8 cellular contexts compared by ENCODE assay signal in the genomic region with DNA sequence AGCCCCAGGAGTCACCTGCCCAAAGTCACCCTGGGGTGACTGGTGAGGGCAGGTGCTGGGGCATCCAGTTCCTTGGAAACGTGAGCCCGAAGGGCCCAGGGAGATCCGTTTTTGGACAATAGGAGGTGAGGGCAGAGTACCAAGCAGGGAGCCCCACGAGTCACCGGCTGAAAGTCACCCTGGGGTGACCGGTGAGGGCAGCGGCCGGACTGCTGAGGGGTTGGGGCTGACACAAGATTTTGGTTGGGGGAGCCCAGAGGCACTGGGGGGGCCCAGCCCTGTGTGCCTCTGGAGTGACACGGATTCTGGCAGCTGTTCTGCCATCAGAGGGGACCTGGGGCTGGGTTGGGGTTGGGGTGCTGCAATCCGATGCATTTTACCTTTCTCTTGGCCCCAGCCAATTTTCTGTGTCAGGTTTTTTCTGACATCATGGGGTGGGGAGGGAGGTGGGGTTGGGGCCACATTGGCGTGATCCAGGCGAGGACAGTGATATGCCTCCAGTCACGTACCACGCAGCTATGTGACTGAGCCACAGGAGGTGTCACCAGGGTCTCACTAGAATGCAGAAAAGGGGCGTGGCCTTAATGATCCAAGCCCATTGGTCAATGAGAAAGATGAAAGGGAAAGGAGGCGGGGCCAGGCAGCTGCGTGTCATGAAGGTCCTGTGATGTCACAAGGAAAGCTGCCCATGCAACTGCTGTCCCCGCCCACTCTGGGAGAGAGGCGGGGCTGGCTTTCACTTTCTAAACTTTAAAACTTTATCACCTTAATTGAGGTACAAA. TPM values are rescaled to one million over a fixed set of nuclear protein-coding genes. Genes with fewer than 3 reads are reported as not detected.
A peak's percentile ranks its signal among the peaks of the same experiment; 100 is the strongest.
DNase-seq lines count a peak whose midpoint lies in the region; ATAC-seq and TF ChIP-seq lines count a peak whose summit lies in the region.
"Not testable (repeated sequence)": the region's sequence is repeated elsewhere in the genome, so short reads cannot be mapped to it uniquely, and the experiment has no call there.

No MANE protein-coding gene starts in this region.

- WGBS in transverse colon (ENCODE audit: low coverage in 1 of 2), 2 donors, result 61 to 78% methylated on average over 3 to 19 of the region's 19 CpGs

- peaks cover 30% of the 10 kb centered on the region for H3K4me1 Mint-ChIP-seq in WTC11
- peaks cover 12% of the 10 kb centered on the region for H3K4me1 Mint-ChIP-seq in activated T-helper 17 cell treated with anti-CD3 and anti-CD28 coated beads, Interleukin-2, amount 50 U/mL, for 72 hours

- in situ Hi-C loops in transverse colon (cut with MboI; ENCODE audit: low pct_ligation_motif_present in 1 of 4, low pct_unique_long_range_greater_than_20kb in 1 of 4, low sequenced_read_pairs in 3 of 4), result not testable (repeated sequence)

- H3K27ac Mint-ChIP-seq in WTC11, result not testable (repeated sequence)
- peak overlapping the region; percentile 63 for H3K27ac Mint-ChIP-seq in activated T-helper 17 cell treated with anti-CD3 and anti-CD28 coated beads, Interleukin-2, amount 50 U/mL, for 72 hours

- TF ChIP-seq POLR2A in erythroblast (IDR thresholded peaks at IDR 0.05; ENCODE audit: low read length); transverse colon (IDR thresholded peaks at IDR 0.05): not testable (repeated sequence)

- not testable (repeated sequence) for H2AFZ ChIP-seq in OCI-LY1 (ENCODE audit: low read length)

- not testable (repeated sequence) for H4K20me1 ChIP-seq in OCI-LY1 (ENCODE audit: insufficient read depth, low read length)

- H3F3A ChIP-seq in OCI-LY1 (ENCODE audit: insufficient read depth, low read length), result not testable (repeated sequence)

- intact Hi-C loops in transverse colon (cut with DNase I; ENCODE audit: low total_unique reads), result not testable (repeated sequence)

- H3K36me3 ChIP-seq in OCI-LY1 (ENCODE audit: insufficient read depth, low read length); transverse colon: not testable (repeated sequence)

- not testable (repeated sequence) for H3K36me3 Mint-ChIP-seq in WTC11; activated T-helper 17 cell treated with anti-CD3 and anti-CD28 coated beads, Interleukin-2, amount 50 U/mL, for 72 hours (ENCODE audit: low read depth)

- H3K27me3 Mint-ChIP-seq in WTC11 (ENCODE audit: low read depth), result peaks cover 11% of the 10 kb centered on the region
- H3K27me3 Mint-ChIP-seq in activated T-helper 17 cell treated with anti-CD3 and anti-CD28 coated beads, Interleukin-2, amount 50 U/mL, for 72 hours, result not testable (repeated sequence)

- H3K27me3 ChIP-seq in OCI-LY1 (ENCODE audit: insufficient read depth, low read length); transverse colon: not testable (repeated sequence)

- peak overlapping the region; percentile 31 for H3K4me3 ChIP-seq in OCI-LY1 (ENCODE audit: low read depth, low read length, poor library complexity, severe bottlenecking)
- not testable (repeated sequence) for H3K4me3 ChIP-seq in transverse colon

- not testable (repeated sequence) for H3K9ac ChIP-seq in OCI-LY1 (ENCODE audit: low read length)

- ATAC-seq in HG03280 (IDR thresholded peaks at IDR 0.05; ENCODE audit: unreplicated experiment), result peak; percentile 56
- ATAC-seq in WTC11, result peak; percentile 36; the same call in 1 of the 2 replicates
- ATAC-seq in activated T-helper 17 cell treated with anti-CD3 and anti-CD28 coated beads, Interleukin-2, amount 50 U/mL, for 72 hours (replicated peaks), result peak; percentile 18

- POLR2A ChIA-PET in WTC11 (lab: Charles Lee), result not testable (repeated sequence)

- not testable (repeated sequence) for H3K79me2 ChIP-seq in OCI-LY1 (ENCODE audit: insufficient read depth, low read length)

- not testable (repeated sequence) for TF ChIP-seq CTCF in OCI-LY1 (IDR thresholded peaks at IDR 0.05; ENCODE audit: low read length); WTC11 (IDR thresholded peaks at IDR 0.05); transverse colon (IDR thresholded peaks at IDR 0.05)

- TF ChIP-seq EP300 in transverse colon (IDR thresholded peaks at IDR 0.05; ENCODE audit: low read depth), result not testable (repeated sequence)

- peak overlapping the region; percentile 54 for H3K4me2 ChIP-seq in OCI-LY1 (ENCODE audit: low read length)

- not testable (repeated sequence) for H3K27ac ChIP-seq in OCI-LY1 (ENCODE audit: low read depth, low read length, poor library complexity, severe bottlenecking); transverse colon

- H3K4me1 ChIP-seq in OCI-LY1 (ENCODE audit: insufficient read depth, low read length, severe bottlenecking), result peaks cover 32% of the 10 kb centered on the region
- H3K4me1 ChIP-seq in transverse colon, result not testable (repeated sequence)

- CTCF ChIA-PET in WTC11 (lab: Charles Lee), result not testable (repeated sequence)

- not testable (repeated sequence) for H3K9me2 ChIP-seq in OCI-LY1 (ENCODE audit: low read depth, low read length)

- H3K4me3 Mint-ChIP-seq in WTC11, result not testable (repeated sequence)
- peak overlapping the region; percentile 55 for H3K4me3 Mint-ChIP-seq in activated T-helper 17 cell treated with anti-CD3 and anti-CD28 coated beads, Interleukin-2, amount 50 U/mL, for 72 hours

- DNase-seq in DMS53 (lab: John Stamatoyannopoulos, UW), result peak; percentile 55
- peak; percentile 73 for DNase-seq in WTC11 (ENCODE audit: low spot score)
- DNase-seq in erythroblast (lab: John Stamatoyannopoulos, UW), result peak; percentile 79 to 81
- DNase-seq in stimulated activated CD4-positive, alpha-beta T cell treated with anti-CD3 and anti-CD28 coated beads, Interleukin-15, amount 100 ng/mL, for 48 hours (ENCODE audit: low read depth in 2 of 2), result peak; percentile 59 to 62
- DNase-seq in transverse colon, result peak; percentile 67

- not testable (repeated sequence) for H3K9me3 ChIP-seq in OCI-LY1 (ENCODE audit: low read length); transverse colon

- H3K9me3 Mint-ChIP-seq in WTC11; activated T-helper 17 cell treated with anti-CD3 and anti-CD28 coated beads, Interleukin-2, amount 50 U/mL, for 72 hours: not testable (repeated sequence)

RNA-seq across cellular contexts. Expression of gene NIPA1, which starts 10.7 kb away (rescaled TPM):
- 19.0 to 22.4 TPM (median 19.9 TPM) in 3 replicates for total RNA-seq in WTC11 (2021)
- 10 to 100 TPM; 14.5 to 21.2 TPM for total RNA-seq in activated T-helper 17 cell treated with anti-CD3 and anti-CD28 coated beads, Interleukin-2, amount 50 U/mL, for 72 hours
- total RNA-seq in transverse colon, result 10 to 100 TPM in 2 of 4 donors, 1 to 10 TPM in 2; 5.2 to 19.3 (median 13.2) TPM
